In the genomic region with DNA sequence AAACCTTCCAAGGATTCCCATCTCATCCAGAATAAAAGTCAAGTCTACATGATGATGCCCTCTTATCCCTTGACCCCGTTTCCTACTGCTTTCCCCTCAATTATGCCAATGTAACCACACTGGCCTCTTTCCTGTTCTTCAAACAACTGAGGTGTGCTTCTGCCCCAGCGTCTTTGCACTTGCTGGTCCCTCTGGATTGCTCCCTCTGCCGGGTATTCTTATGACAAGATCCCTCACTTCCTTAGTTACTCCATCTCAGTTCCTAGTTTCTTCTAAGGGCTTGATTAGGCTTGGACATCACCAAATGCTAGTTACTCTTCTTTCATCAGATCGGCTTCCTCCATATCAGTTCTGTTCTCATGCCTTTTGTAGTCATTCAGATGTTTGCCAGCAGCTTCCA, we compare ENCODE assay signal across 31 cellular contexts. TPM values are rescaled to one million over a fixed set of nuclear protein-coding genes. Genes with fewer than 3 reads are reported as not detected.
DNase-seq lines count a peak whose midpoint lies in the region; ATAC-seq, FAIRE-seq and TF ChIP-seq lines count a peak whose summit lies in the region.
"Had no signal": no experiment of that assay in that cellular context is flagged by ENCODE, and none has a peak within 500 bp of the region (broad histone marks: within the 10 kb centered on the region; RNA-seq: fewer than 3 reads in every experiment).

No MANE protein-coding gene starts in this region.

- ATAC-seq in SK-N-SH treated with all-trans-retinoic acid at 6 μM for 48 hours (no peak), Panc1 (no peak), HG02623 (IDR thresholded peaks at IDR 0.05; ENCODE audit: unreplicated experiment) (no peak), GM19452 (IDR thresholded peaks at IDR 0.05; ENCODE audit: unreplicated experiment) (no peak), psoas muscle (no peak)
- ATAC-seq: CD8-positive, alpha-beta T cell; T-helper 17 cell had no signal

- no peaks in the 10 kb centered on the region for H3K79me2 ChIP-seq in SK-N-SH (ENCODE audit: insufficient read depth)

- peaks cover 2% of the 10 kb centered on the region; the same call in 1 of the 2 replicates for H3K27me3 ChIP-seq in SK-N-SH (ENCODE audit: insufficient read depth)
- peaks cover 3% of the 10 kb centered on the region; the same call in 1 of the 2 replicates for H3K27me3 ChIP-seq in Panc1 (ENCODE audit: control insufficient read depth, insufficient read depth, low read length)
- H3K27me3 ChIP-seq in psoas muscle (ENCODE audit: insufficient read depth in 3 of 3, low read length in 2 of 3), result peaks cover 0 to 8% (median 2%) of the 10 kb centered on the region in 3 donors
- H3K27me3 ChIP-seq: BLaER1 treated with 17β-estradiol and CSF1 and Interleukin-3, amounts not matched to agents 10 nM and 100 nM had no signal

- H3K9ac ChIP-seq in SK-N-SH, result no peak overlapping the region
- H3K9ac ChIP-seq: BLaER1 treated with 17β-estradiol and CSF1 and Interleukin-3, amounts not matched to agents 10 nM and 100 nM had no signal

- no peak overlapping the region for H2AFZ ChIP-seq in SK-N-SH (ENCODE audit: low read depth)

- intact Hi-C loops in Panc1 (cut with micrococcal nuclease; ENCODE audit: unreplicated experiment), result no loop called here
- intact Hi-C loops in psoas muscle (cut with DNase I), result no loop called here

- no peaks in the 10 kb centered on the region for H3F3A ChIP-seq in SK-N-SH (replicated peaks; ENCODE audit: insufficient read depth)

- no peak for DNase-seq in SK-N-SH
- DNase-seq in LNCaP clone FGC (ENCODE audit: low read depth), result no peak
- DNase-seq in Panc1 (ENCODE audit: low read depth, low spot score), result no peak
- DNase-seq in urothelium cell line (ENCODE audit: low spot score), result no peak
- no peak for DNase-seq in psoas muscle
- DNase-seq: AML-193; CD8-positive, alpha-beta T cell; DMS 273 treated with DMSO at 0.1 percent for 48 hours; DMS79; EL; GF-D8; KBM-7; NCI-H1092; NCI-H1417 treated with DMSO at 0.1 percent for 48 hours; NCI-H187; NCI-H2081 treated with DMSO at 0.1 percent for 48 hours; NCI-H2171 treated with DMSO at 0.1 percent for 48 hours; NCI-H345; NCI-H510A treated with DMSO at 0.1 percent for 48 hours; NCI-H774; NK-92 treated with Interleukin-12 subunit alpha and Interleukin-12 subunit beta, amount 100 ng/mL, for 24 hours; SHP77 treated with DMSO at 0.1 percent for 48 hours; T-helper 17 cell had no signal

- TF ChIP-seq CTCF in SK-N-SH (IDR thresholded peaks at IDR 0.05) (0 out of 2 replicates have a peak, but pooled peaks have one; percentile 9), LNCaP clone FGC (IDR thresholded peaks at IDR 0.05; ENCODE audit: control insufficient read depth, extremely low read depth, insufficient read depth) (0 out of 2 replicates have a peak, but pooled peaks have one; percentile 12), Panc1 (IDR thresholded peaks at IDR 0.05) (peak; percentile 15), psoas muscle (IDR thresholded peaks at IDR 0.05) (no peak)

- H3K36me3 ChIP-seq in SK-N-SH (replicated peaks in 1 of 2; ENCODE audit: control insufficient read depth in 1 of 2, insufficient read depth in 2 of 2, low read length in 1 of 2) (no peaks in the 10 kb centered on the region), Panc1 (ENCODE audit: control insufficient read depth, insufficient read depth, low read length) (no peaks in the 10 kb centered on the region), psoas muscle (ENCODE audit: insufficient read depth in 1 of 2, low read depth in 1 of 2) (no peaks in the 10 kb centered on the region)
- H3K36me3 ChIP-seq: BLaER1 treated with 17β-estradiol and CSF1 and Interleukin-3, amounts not matched to agents 10 nM and 100 nM had no signal

- H3K27ac ChIP-seq in SK-N-SH (ENCODE audit: low read depth in 2 of 2, low read length in 1 of 2) (no peak overlapping the region), Panc1 (ENCODE audit: low read length) (no peak overlapping the region), psoas muscle (no peak overlapping the region)
- H3K27ac ChIP-seq: BLaER1 treated with 17β-estradiol and CSF1 and Interleukin-3, amounts not matched to agents 10 nM and 100 nM; SK-N-MC had no signal

- no peak for TF ChIP-seq RAD21 in SK-N-SH (IDR thresholded peaks at IDR 0.05; ENCODE audit: low read length)

- 5% methylated on average over 4 of the region's 4 CpGs for WGBS in SK-N-SH (ENCODE audit: low lambda C conversion rate)
- 82 to 94% (median 84%) methylated on average over 4 of the region's 4 CpGs for WGBS in psoas muscle, 3 donors

- no peaks in the 10 kb centered on the region for H3K4me1 ChIP-seq in SK-N-SH (ENCODE audit: control insufficient read depth in 1 of 2, insufficient read depth in 2 of 2, low read depth in 1 of 2, low read length in 1 of 2)
- H3K4me1 ChIP-seq in Panc1 (ENCODE audit: control insufficient read depth, insufficient read depth, low read length), result no peaks in the 10 kb centered on the region
- no peaks in the 10 kb centered on the region for H3K4me1 ChIP-seq in psoas muscle

- H3K9me2 ChIP-seq in SK-N-SH, result no peaks in the 10 kb centered on the region

- CTCF ChIA-PET in SK-N-SH (lab: Yijun Ruan, JAX) (no interaction called here), Panc1 (lab: Charles Lee) (no interaction called here)

- no peak for TF ChIP-seq EP300 in SK-N-SH (IDR thresholded peaks at IDR 0.05; ENCODE audit: borderline replicate concordance in 1 of 2, low read depth in 1 of 2, low read length in 1 of 2)

- peak; percentile 63 for FAIRE-seq in urothelium cell line (lab: Jason Lieb, UNC)
- FAIRE-seq: GM12891, H54 had no signal

- in situ Hi-C loops in Panc1 (cut with HindIII; ENCODE audit: low pct_unique_long_range_greater_than_20kb, low sequenced_read_pairs), result no loop called here

- H3K4me2 ChIP-seq in SK-N-SH, result no peak overlapping the region
- H3K4me2 ChIP-seq: BLaER1 treated with 17β-estradiol and CSF1 and Interleukin-3, amounts not matched to agents 10 nM and 100 nM had no signal

- BruUV-seq in Panc1 (replicated peaks; lab: Mats Ljungman, UMichigan), result no TSS peak

- H3K9me3 ChIP-seq in SK-N-SH (no peaks in the 10 kb centered on the region), Panc1 (ENCODE audit: control insufficient read depth, insufficient read depth, low read depth, low read length) (no peaks in the 10 kb centered on the region), psoas muscle (no peaks in the 10 kb centered on the region)
- H3K9me3 ChIP-seq: BLaER1 treated with 17β-estradiol and CSF1 and Interleukin-3, amounts not matched to agents 10 nM and 100 nM had no signal

- H3K4me3 ChIP-seq in SK-N-SH (ENCODE audit: low read depth in 2 of 2, low read length in 1 of 2) (no peak overlapping the region), LNCaP clone FGC (ENCODE audit: low read depth, low read length) (no peak overlapping the region), Panc1 (ENCODE audit: low read depth in 2 of 2, low read length in 2 of 2) (no peak overlapping the region), psoas muscle (no peak overlapping the region)
- H3K4me3 ChIP-seq: BLaER1 treated with 17β-estradiol and CSF1 and Interleukin-3, amounts not matched to agents 10 nM and 100 nM; SK-N-MC had no signal

- H4K20me1 ChIP-seq in SK-N-SH (ENCODE audit: insufficient read depth), result no peaks in the 10 kb centered on the region
- H4K20me1 ChIP-seq: BLaER1 treated with 17β-estradiol and CSF1 and Interleukin-3, amounts not matched to agents 10 nM and 100 nM had no signal

- POLR2A ChIA-PET in SK-N-SH (lab: Yijun Ruan, JAX), result no interaction called here
- POLR2A ChIA-PET in Panc1 (lab: Charles Lee), result no interaction called here

TF ChIP-seq in SK-N-SH, 30 proteins besides CTCF, POLR2A, EP300 and RAD21 (continues in another document):
- TF ChIP-seq POLR2AphosphoS5 (IDR thresholded peaks at IDR 0.05; ENCODE audit: low read depth, low read length), result no peak
- TF ChIP-seq TAF1 (IDR thresholded peaks at IDR 0.05; ENCODE audit: borderline replicate concordance, low read depth, low read length), result no peak
- TF ChIP-seq YY1 (IDR thresholded peaks at IDR 0.05; ENCODE audit: low read depth), result no peak
- TF ChIP-seq, protein P1, sequence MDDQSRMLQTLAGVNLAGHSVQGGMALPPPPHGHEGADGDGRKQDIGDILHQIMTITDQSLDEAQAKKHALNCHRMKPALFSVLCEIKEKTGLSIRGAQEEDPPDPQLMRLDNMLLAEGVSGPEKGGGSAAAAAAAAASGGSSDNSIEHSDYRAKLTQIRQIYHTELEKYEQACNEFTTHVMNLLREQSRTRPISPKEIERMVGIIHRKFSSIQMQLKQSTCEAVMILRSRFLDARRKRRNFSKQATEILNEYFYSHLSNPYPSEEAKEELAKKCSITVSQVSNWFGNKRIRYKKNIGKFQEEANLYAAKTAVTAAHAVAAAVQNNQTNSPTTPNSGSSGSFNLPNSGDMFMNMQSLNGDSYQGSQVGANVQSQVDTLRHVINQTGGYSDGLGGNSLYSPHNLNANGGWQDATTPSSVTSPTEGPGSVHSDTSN (IDR thresholded peaks at IDR 0.05), result no peak
- TF ChIP-seq FOXJ3 (CRISPR knock-in tag; IDR thresholded peaks at IDR 0.05), result no peak
- no peak for TF ChIP-seq CHD2 (IDR thresholded peaks at IDR 0.05; ENCODE audit: low read length, partially characterized antibody)
- TF ChIP-seq TCF12 (IDR thresholded peaks at IDR 0.05), result no peak
- no peak for TF ChIP-seq FOSL2 (IDR thresholded peaks at IDR 0.05; ENCODE audit: borderline replicate concordance, low read depth)

TF ChIP-seq in SK-N-SH treated with all-trans-retinoic acid at 6 μM for 48 hours, 23 proteins besides CTCF, POLR2A, EP300 and RAD21 (continues in another document):
- TF ChIP-seq ZFP30 (CRISPR knock-in tag; IDR thresholded peaks at IDR 0.05) (no peak), ZFP3 (CRISPR knock-in tag; IDR thresholded peaks at IDR 0.05) (no peak), SNAI2 (CRISPR knock-in tag; IDR thresholded peaks at IDR 0.05) (no peak), ZC3H10 (CRISPR knock-in tag; IDR thresholded peaks at IDR 0.05) (no peak), ISL1 (CRISPR knock-in tag; IDR thresholded peaks at IDR 0.05) (no peak)

RNA-seq across cellular contexts. Expression of a gene that starts 32.7 kb away (rescaled TPM):
- polyA plus RNA-seq in SK-N-SH (2012; rRNA removed) (not detected in 2 replicates), psoas muscle (under 1 TPM; 0.44 to 0.60 (median 0.44) TPM)
- not detected in 2 replicates for polyA plus RNA-seq in SK-N-SH (2012; cell fraction: cytosol; rRNA removed)
- polyA plus RNA-seq in SK-N-SH (2012; cell fraction: nucleus; rRNA removed), result not detected in 2 replicates
- total RNA-seq in Panc1 (2021; ENCODE audit: unreplicated experiment) (0.28 TPM), psoas muscle (1 to 10 TPM; 1.9 to 2.9 (median 2.4) TPM)
- 0.13 TPM for polyA plus RNA-seq in Panc1 (2012; ENCODE audit: insufficient read length)
- total RNA-seq: A172 had no signal
